ENCODE assay signal across 8 cellular contexts in genomic region chr19:17327654-17328516, GRCh38. TPM values are rescaled to one million over a fixed set of nuclear protein-coding genes. Genes with fewer than 3 reads are reported as not detected.
DNase-seq lines count a peak whose midpoint lies in the region; ATAC-seq and TF ChIP-seq lines count a peak whose summit lies in the region.

No MANE protein-coding gene starts in this region.

- ATAC-seq in CD8-positive, alpha-beta T cell: peak; percentile 74
- ATAC-seq in GM18502 (IDR thresholded peaks at IDR 0.05; ENCODE audit: poor library complexity, unreplicated experiment): no peak

- no CpG with 5 or more reads among the region's 64 CpGs for WGBS in iPS DF 6.9 (ENCODE audit: insufficient coverage, insufficient read length)

- peak in 6 of 7 experiments; percentile 37 to 73 (median 50) for DNase-seq in CD8-positive, alpha-beta T cell
- DNase-seq in NCI-H69 (lab: John Stamatoyannopoulos, UW): peak; percentile 58
- DNase-seq in activated naive CD4-positive, alpha-beta T cell treated with anti-CD3 and anti-CD28 coated beads, Interleukin-2, amount 10 ng/mL, durations not matched to agents 7 days and 5 days: peak; percentile 71
- no peak for DNase-seq in iPS DF 6.9 (ENCODE audit: low read depth, low spot score)
- peak; percentile 47 to 62 for DNase-seq in stimulated activated CD4-positive, alpha-beta T cell treated with anti-CD3 and anti-CD28 coated beads, Interleukin-1b, Interleukin-23, amount 100 ng/mL, for 4 hours (ENCODE audit: low read depth in 2 of 2)
- no peak for DNase-seq in NOMO-1 treated with DMSO at 0.1 percent for 48 hours (lab: John Stamatoyannopoulos, UW; ENCODE audit: unreplicated experiment)
- DNase-seq in COLO829 (ENCODE audit: low spot score): no peak

- peaks cover 12% of the 10 kb centered on the region for H3K4me1 ChIP-seq in CD8-positive, alpha-beta T cell (ENCODE audit: insufficient read depth, low read length)
- peaks cover 13% of the 10 kb centered on the region for H3K4me1 ChIP-seq in iPS DF 6.9 (ENCODE audit: control insufficient read depth, insufficient read depth, low read length)

- CTCF ChIA-PET in CD8-positive, alpha-beta T cell (lab: Charles Lee): interaction anchor here (1.5 to 1.7 kb wide), 2 partner anchors 21 to 60 kb away, joined by 3 to 5 read pairs; no protein-coding TSS in a partner anchor
- CTCF ChIA-PET in activated naive CD4-positive, alpha-beta T cell treated with anti-CD3 and anti-CD28 coated beads, Interleukin-2, amount 10 ng/mL, durations not matched to agents 7 days and 5 days (lab: Charles Lee): interaction anchor here (1.2 kb wide), 1 partner anchor 61 kb away, joined by 3 read pairs; no protein-coding TSS in a partner anchor

- no peaks in the 10 kb centered on the region for H3K27me3 Mint-ChIP-seq in CD8-positive, alpha-beta T cell (ENCODE audit: low read depth)
- H3K27me3 Mint-ChIP-seq in activated naive CD4-positive, alpha-beta T cell treated with anti-CD3 and anti-CD28 coated beads, Interleukin-2, amount 10 ng/mL, durations not matched to agents 7 days and 5 days: peaks cover 38% of the 10 kb centered on the region

- H3K9me3 ChIP-seq in CD8-positive, alpha-beta T cell (ENCODE audit: low read length): no peaks in the 10 kb centered on the region
- H3K9me3 ChIP-seq in iPS DF 6.9 (ENCODE audit: control insufficient read depth, insufficient read depth, low read length): no peaks in the 10 kb centered on the region

- POLR2A ChIA-PET in CD8-positive, alpha-beta T cell (lab: Charles Lee): interaction anchor here (0.8 to 0.9 kb wide), 2 partner anchors 11 to 19 kb away, joined by 3 read pairs; partner anchors contain the start of gene DDA1

- intact Hi-C loops in CD8-positive, alpha-beta T cell (cut with DNase I, micrococcal nuclease): loop anchor here (1.0 to 2.0 kb wide), 3 partner anchors 18 to 253 kb away; partner anchors contain the start of genes MRPL34 (in 2 of the 2), HAUS8 (in 1 of the 2) and MYO9B (in 1 of the 2)

- peaks cover 22% of the 10 kb centered on the region for H3K4me1 Mint-ChIP-seq in CD8-positive, alpha-beta T cell (ENCODE audit: low read depth)
- H3K4me1 Mint-ChIP-seq in activated naive CD4-positive, alpha-beta T cell treated with anti-CD3 and anti-CD28 coated beads, Interleukin-2, amount 10 ng/mL, durations not matched to agents 7 days and 5 days: peaks cover 28% of the 10 kb centered on the region

- H3K36me3 ChIP-seq in CD8-positive, alpha-beta T cell (ENCODE audit: insufficient read depth, low read length): no peaks in the 10 kb centered on the region
- peaks cover 4% of the 10 kb centered on the region for H3K36me3 ChIP-seq in iPS DF 6.9 (ENCODE audit: control insufficient read depth, insufficient read depth, low read length)

- peak overlapping the region; percentile 27 for H3K27ac ChIP-seq in CD8-positive, alpha-beta T cell (ENCODE audit: low read depth, low read length)
- no peak overlapping the region for H3K27ac ChIP-seq in iPS DF 6.9 (ENCODE audit: low read length)

- no peak for TF ChIP-seq CTCF in CD8-positive, alpha-beta T cell (IDR thresholded peaks at IDR 0.05)

- H3K27me3 ChIP-seq in CD8-positive, alpha-beta T cell (ENCODE audit: insufficient read depth, low read length): no peaks in the 10 kb centered on the region
- H3K27me3 ChIP-seq in iPS DF 6.9 (ENCODE audit: control insufficient read depth, insufficient read depth, low read length): no peaks in the 10 kb centered on the region

- no peaks in the 10 kb centered on the region for H3K9me3 Mint-ChIP-seq in CD8-positive, alpha-beta T cell
- no peaks in the 10 kb centered on the region for H3K9me3 Mint-ChIP-seq in activated naive CD4-positive, alpha-beta T cell treated with anti-CD3 and anti-CD28 coated beads, Interleukin-2, amount 10 ng/mL, durations not matched to agents 7 days and 5 days

- H3K4me3 Mint-ChIP-seq in CD8-positive, alpha-beta T cell: peak overlapping the region; percentile 81
- H3K4me3 Mint-ChIP-seq in activated naive CD4-positive, alpha-beta T cell treated with anti-CD3 and anti-CD28 coated beads, Interleukin-2, amount 10 ng/mL, durations not matched to agents 7 days and 5 days: peak overlapping the region; percentile 69

- H3K27ac Mint-ChIP-seq in CD8-positive, alpha-beta T cell: peak overlapping the region; percentile 60
- no peak overlapping the region for H3K27ac Mint-ChIP-seq in activated naive CD4-positive, alpha-beta T cell treated with anti-CD3 and anti-CD28 coated beads, Interleukin-2, amount 10 ng/mL, durations not matched to agents 7 days and 5 days

- H3K4me3 ChIP-seq in CD8-positive, alpha-beta T cell (ENCODE audit: low read depth, low read length): peak overlapping the region; percentile 73
- H3K4me3 ChIP-seq in iPS DF 6.9 (ENCODE audit: low read length): peak overlapping the region; percentile 53; the same call in 1 of the 2 replicates

- H3K36me3 Mint-ChIP-seq in CD8-positive, alpha-beta T cell: no peaks in the 10 kb centered on the region
- peaks cover 9% of the 10 kb centered on the region for H3K36me3 Mint-ChIP-seq in activated naive CD4-positive, alpha-beta T cell treated with anti-CD3 and anti-CD28 coated beads, Interleukin-2, amount 10 ng/mL, durations not matched to agents 7 days and 5 days

RNA-seq across cellular contexts. Expression of gene ANO8, which starts 6.8 kb away (rescaled TPM):
- 10 to 100 TPM; 11.6 to 12.5 TPM for total RNA-seq in CD8-positive, alpha-beta T cell

RNA-seq across cellular contexts. Expression of gene GTPBP3, which starts 9.5 kb away (rescaled TPM):
- total RNA-seq in CD8-positive, alpha-beta T cell: 10 to 100 TPM; 20.8 to 25.7 TPM

RNA-seq across cellular contexts. Expression of gene DDA1, which starts 18.5 kb away (rescaled TPM):
- 10 to 100 TPM; 47.7 to 54.6 TPM for total RNA-seq in CD8-positive, alpha-beta T cell

RNA-seq across cellular contexts. Expression of gene MRPL34, which starts 22.2 kb away (rescaled TPM):
- 10 to 100 TPM; 29.5 to 33.8 TPM for total RNA-seq in CD8-positive, alpha-beta T cell

RNA-seq across cellular contexts. Expression of gene ABHD8, which starts 24.7 kb away (rescaled TPM):
- 1 to 10 TPM; 3.3 to 3.9 TPM for total RNA-seq in CD8-positive, alpha-beta T cell

Comparison
In these comparisons a context has a peak if more than half of its experiments do, and no peak if none do; other contexts are left out.
1. DNase-seq: peak in CD8-positive, alpha-beta T cell (6 of 7), NCI-H69 (single experiment), activated naive CD4-positive, alpha-beta T cell treated with anti-CD3 and anti-CD28 coated beads, Interleukin-2, amount 10 ng/mL, durations not matched to agents 7 days and 5 days (single experiment) and stimulated activated CD4-positive, alpha-beta T cell treated with anti-CD3 and anti-CD28 coated beads, Interleukin-1b, Interleukin-23, amount 100 ng/mL, for 4 hours (2 of 2); none in iPS DF 6.9 (single experiment), NOMO-1 treated with DMSO at 0.1 percent for 48 hours (single experiment) and COLO829 (single experiment).